In genomic region chr6:26156850-26157149, GRCh38 we compare ENCODE assay signal across 8 cellular contexts.
DNase-seq lines count a peak whose midpoint lies in the region; ATAC-seq and TF ChIP-seq lines count a peak whose summit lies in the region.

No MANE protein-coding gene starts in this region.

- no peaks in the 10 kb centered on the region for H3K36me3 ChIP-seq in heart right ventricle
- H3K36me3 ChIP-seq in skeletal muscle tissue (ENCODE audit: control insufficient read depth in 3 of 3, insufficient read depth in 3 of 3, low read length in 3 of 3) = no peaks in the 10 kb centered on the region

- no peak for TF ChIP-seq CTCF in activated CD8-positive, alpha-beta T cell treated with anti-CD3 and anti-CD28 coated beads for 36 hours (IDR thresholded peaks at IDR 0.05)
- TF ChIP-seq CTCF in heart right ventricle (IDR thresholded peaks at IDR 0.05) = no peak

- H3K27ac Mint-ChIP-seq in T-helper 1 cell treated with Interleukin-12 subunit alpha and Interleukin-12 subunit beta and Interleukin-4 antibody, amounts not matched to agents 30 μg/mL and 1 μg/mL, for 36 hours = peak overlapping the region; percentile 98
- H3K27ac Mint-ChIP-seq in activated CD8-positive, alpha-beta T cell treated with anti-CD3 and anti-CD28 coated beads for 36 hours = peak overlapping the region; percentile 93

- H3K27me3 ChIP-seq in heart right ventricle (no peaks in the 10 kb centered on the region), skeletal muscle tissue (ENCODE audit: control insufficient read depth in 3 of 3, insufficient read depth in 3 of 3, low read length in 3 of 3) (peaks cover 0 to 22% (median 3%) of the 10 kb centered on the region in 3 donors)

- H3K27ac ChIP-seq in heart right ventricle = peak overlapping the region; percentile 81 to 98 (median 94)
- H3K27ac ChIP-seq in skeletal muscle tissue (ENCODE audit: low read depth, low read length) = peak overlapping the region; percentile 91

- intact Hi-C loops in activated CD8-positive, alpha-beta T cell treated with anti-CD3 and anti-CD28 coated beads for 36 hours (cut with micrococcal nuclease) = loop anchor here (1.0 to 5.0 kb wide), 2 partner anchors 32 to 41 kb away; a partner anchor contains a TSS
- intact Hi-C loops in heart right ventricle (cut with DNase I) = loop anchor here in 7 of 10 donors (1.0 to 10.0 kb wide), 11 partner anchors 30 to 131 kb away; a partner anchor contains a TSS

- H3K4me3 ChIP-seq in heart right ventricle (peak overlapping the region; percentile 52 to 97 (median 79)), skeletal muscle tissue (ENCODE audit: low read length in 3 of 3) (peak overlapping the region; percentile 82 to 93 (median 89))

- DNase-seq in T-helper 1 cell (no peak), heart right ventricle (peak in 1 of 2 donors; percentile 16), hepatic stellate cell (ENCODE audit: low spot score) (no peak)
- DNase-seq in activated CD8-positive, alpha-beta T cell treated with anti-CD3 and anti-CD28 coated beads for 36 hours = no peak
- DNase-seq in effector CD8-positive, alpha-beta T cell (lab: John Stamatoyannopoulos, UW) = no peak

- CTCF ChIA-PET in activated CD8-positive, alpha-beta T cell treated with anti-CD3 and anti-CD28 coated beads for 36 hours (lab: Charles Lee) = interaction anchor here (2.5 kb wide), 1 partner anchor 33 kb away, joined by 14 read pairs; a partner anchor contains a TSS

- H3K9me3 Mint-ChIP-seq in T-helper 1 cell treated with Interleukin-12 subunit alpha and Interleukin-12 subunit beta and Interleukin-4 antibody, amounts not matched to agents 30 μg/mL and 1 μg/mL, for 36 hours = no peaks in the 10 kb centered on the region
- no peaks in the 10 kb centered on the region for H3K9me3 Mint-ChIP-seq in activated CD8-positive, alpha-beta T cell treated with anti-CD3 and anti-CD28 coated beads for 36 hours

- WGBS in heart right ventricle, 2 donors = 0 to 1% methylated on average over 11 of the region's 11 CpGs

- H3K4me1 Mint-ChIP-seq in T-helper 1 cell treated with Interleukin-12 subunit alpha and Interleukin-12 subunit beta and Interleukin-4 antibody, amounts not matched to agents 30 μg/mL and 1 μg/mL, for 36 hours (ENCODE audit: low read depth) = peaks cover 35% of the 10 kb centered on the region
- peaks cover 38% of the 10 kb centered on the region for H3K4me1 Mint-ChIP-seq in activated CD8-positive, alpha-beta T cell treated with anti-CD3 and anti-CD28 coated beads for 36 hours (ENCODE audit: low read depth)

- POLR2A ChIA-PET in activated CD8-positive, alpha-beta T cell treated with anti-CD3 and anti-CD28 coated beads for 36 hours (lab: Charles Lee) = interaction anchor here (0.5 to 8.4 kb wide), 40 partner anchors 9 to 1679 kb away, joined by 3 to 1225 read pairs (median 20); partner anchors contain the start of gene HFE

- peak overlapping the region; percentile 89 for H3K4me3 Mint-ChIP-seq in T-helper 1 cell treated with Interleukin-12 subunit alpha and Interleukin-12 subunit beta and Interleukin-4 antibody, amounts not matched to agents 30 μg/mL and 1 μg/mL, for 36 hours
- peak overlapping the region; percentile 88 for H3K4me3 Mint-ChIP-seq in activated CD8-positive, alpha-beta T cell treated with anti-CD3 and anti-CD28 coated beads for 36 hours

- H3K27me3 Mint-ChIP-seq in T-helper 1 cell treated with Interleukin-12 subunit alpha and Interleukin-12 subunit beta and Interleukin-4 antibody, amounts not matched to agents 30 μg/mL and 1 μg/mL, for 36 hours (ENCODE audit: low read depth) = peaks cover 17% of the 10 kb centered on the region
- H3K27me3 Mint-ChIP-seq in activated CD8-positive, alpha-beta T cell treated with anti-CD3 and anti-CD28 coated beads for 36 hours = peaks cover 14% of the 10 kb centered on the region

- H3K9ac ChIP-seq in skeletal muscle tissue (ENCODE audit: low read depth in 1 of 3, low read length in 3 of 3) = peak overlapping the region; percentile 81 to 93 (median 89)

- H3K36me3 Mint-ChIP-seq in T-helper 1 cell treated with Interleukin-12 subunit alpha and Interleukin-12 subunit beta and Interleukin-4 antibody, amounts not matched to agents 30 μg/mL and 1 μg/mL, for 36 hours (ENCODE audit: low read depth) = peaks cover 9% of the 10 kb centered on the region
- H3K36me3 Mint-ChIP-seq in activated CD8-positive, alpha-beta T cell treated with anti-CD3 and anti-CD28 coated beads for 36 hours (ENCODE audit: low read depth) = peaks cover 25% of the 10 kb centered on the region

- peaks cover 4 to 31% (median 21%) of the 10 kb centered on the region in 9 donors for H3K4me1 ChIP-seq in heart right ventricle
- peaks cover 11 to 21% (median 19%) of the 10 kb centered on the region in 3 donors for H3K4me1 ChIP-seq in skeletal muscle tissue (ENCODE audit: control insufficient read depth in 3 of 3, insufficient read depth in 3 of 3, low read length in 3 of 3)

- H3K9me3 ChIP-seq in heart right ventricle (no peaks in the 10 kb centered on the region), skeletal muscle tissue (ENCODE audit: control insufficient read depth in 3 of 3, low read length in 3 of 3) (no peaks in the 10 kb centered on the region)

- ATAC-seq in activated CD8-positive, alpha-beta T cell treated with anti-CD3 and anti-CD28 coated beads for 36 hours = no peak
- peak; percentile 11 to 66 (median 58) for ATAC-seq in heart right ventricle
- ATAC-seq in HG02884 (IDR thresholded peaks at IDR 0.05; ENCODE audit: unreplicated experiment) = no peak

Comparison
In these comparisons a context has a peak if more than half of its experiments do, and no peak if none do; other contexts are left out.
1. ATAC-seq: peak in heart right ventricle (8 of 8); none in activated CD8-positive, alpha-beta T cell treated with anti-CD3 and anti-CD28 coated beads for 36 hours (single experiment) and HG02884 (single experiment).